15 cellular contexts compared by ENCODE assay signal in the genomic region with DNA sequence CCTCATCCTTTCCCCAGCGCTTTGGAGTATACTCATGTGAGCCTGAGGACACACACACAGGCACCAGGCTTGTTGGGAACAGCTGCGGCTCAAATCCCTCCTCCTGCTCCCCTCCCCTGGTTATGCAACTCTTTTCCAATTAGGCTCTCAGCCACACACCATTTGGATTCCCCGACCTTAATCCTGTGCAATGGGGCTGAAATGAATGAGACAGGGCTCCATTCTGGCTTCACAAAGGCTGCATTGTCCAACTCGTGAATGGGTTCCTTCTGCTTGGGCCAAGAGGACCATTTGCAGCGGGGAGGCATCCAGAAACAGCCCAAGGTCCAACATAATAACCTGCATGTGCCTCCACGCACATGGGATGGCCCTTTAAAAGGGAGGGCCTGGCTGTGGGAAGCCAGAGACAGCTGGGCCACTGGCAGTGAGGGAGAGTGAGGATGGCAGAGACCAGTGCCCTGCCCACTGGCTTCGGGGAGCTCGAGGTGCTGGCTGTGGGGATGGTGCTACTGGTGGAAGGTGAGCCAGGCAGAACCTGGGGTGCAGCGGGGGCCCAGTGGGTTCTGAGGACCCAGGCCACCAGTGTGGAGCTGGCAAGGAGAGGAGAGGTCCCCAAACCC. TPM values are rescaled to one million over a fixed set of nuclear protein-coding genes. Genes with fewer than 3 reads are reported as not detected.
DNase-seq lines count a peak whose midpoint lies in the region; ATAC-seq and TF ChIP-seq lines count a peak whose summit lies in the region.
"Had no signal": no experiment of that assay in that cellular context is flagged by ENCODE, and none has a peak within 500 bp of the region (broad histone marks: within the 10 kb centered on the region; RNA-seq: fewer than 3 reads in every experiment).

Gene RGR (plus strand): TSS at position 403 of the 620 bp plus-strand sequence. CDS start 38 bp downstream, at position 441.

- no peaks in the 10 kb centered on the region for H3K9me3 Mint-ChIP-seq in MCF 10A (ENCODE audit: unreplicated experiment)
- H3K9me3 Mint-ChIP-seq in naive thymus-derived CD4-positive, alpha-beta T cell, result no peaks in the 10 kb centered on the region
- no peaks in the 10 kb centered on the region for H3K9me3 Mint-ChIP-seq in CD8-positive, alpha-beta memory T cell
- H3K9me3 Mint-ChIP-seq: immature natural killer cell had no signal

- no peak for TF ChIP-seq EP300 in upper lobe of left lung (IDR thresholded peaks at IDR 0.05)

- peak within 1 kb of the TSS; percentile 36 for H2AFZ ChIP-seq in mammary epithelial cell (ENCODE audit: low read depth, low read length)

- peak; percentile 30 for ATAC-seq in lung (ENCODE audit: insufficient read depth, low FRiP score)
- ATAC-seq in upper lobe of left lung (ENCODE audit: low FRiP score in 2 of 2), result peak; percentile 32 to 48
- ATAC-seq in naive thymus-derived CD4-positive, alpha-beta T cell, result no peak
- ATAC-seq: Panc1 had no signal

- POLR2A ChIA-PET in MCF 10A (lab: Yijun Ruan, JAX), result interaction anchor here (0.8 kb wide), 1 partner anchor 14 kb away, joined by 3 read pairs; no protein-coding TSS in a partner anchor
- POLR2A ChIA-PET in naive thymus-derived CD4-positive, alpha-beta T cell (lab: Charles Lee), result no interaction called here
- POLR2A ChIA-PET in CD8-positive, alpha-beta memory T cell (lab: Charles Lee), result no interaction called here

- no TSS peak for BruUV-seq in mammary epithelial cell (replicated peaks; lab: Mats Ljungman, UMichigan)
- no TSS peak for BruUV-seq in MCF 10A (replicated peaks; lab: Mats Ljungman, UMichigan)

- H4K20me1 ChIP-seq in mammary epithelial cell (ENCODE audit: insufficient read depth, low read length), result no peaks in the 10 kb centered on the region

- H3K36me3 ChIP-seq in mammary epithelial cell (ENCODE audit: insufficient read depth, low read length) (no peaks in the 10 kb centered on the region), lung (ENCODE audit: control insufficient read depth in 2 of 2, insufficient read depth in 2 of 2, low read length in 2 of 2) (no peaks in the 10 kb centered on the region), upper lobe of left lung (no peaks in the 10 kb centered on the region)
- no peaks in the 10 kb centered on the region for H3K36me3 ChIP-seq in naive thymus-derived CD4-positive, alpha-beta T cell (ENCODE audit: control insufficient read depth in 2 of 3, insufficient read depth in 3 of 3, low read length in 3 of 3)
- no peaks in the 10 kb centered on the region for H3K36me3 ChIP-seq in CD8-positive, alpha-beta memory T cell (ENCODE audit: insufficient read depth, low read length)
- H3K36me3 ChIP-seq: esophagus squamous epithelium had no signal

- no peak within 1 kb of the TSS for H3K9ac ChIP-seq in mammary epithelial cell (ENCODE audit: insufficient read depth, low read length)

- no peak for TF ChIP-seq POLR2A in upper lobe of left lung (IDR thresholded peaks at IDR 0.05)

- no peak within 1 kb of the TSS for H3K27ac Mint-ChIP-seq in MCF 10A (ENCODE audit: low read depth, unreplicated experiment)
- no peak within 1 kb of the TSS for H3K27ac Mint-ChIP-seq in naive thymus-derived CD4-positive, alpha-beta T cell
- H3K27ac Mint-ChIP-seq in CD8-positive, alpha-beta memory T cell, result no peak within 1 kb of the TSS
- H3K27ac Mint-ChIP-seq: immature natural killer cell had no signal

- in situ Hi-C loops in mammary epithelial cell (cut with MboI; ENCODE audit: low sequenced_read_pairs in 2 of 2), result no loop called here

- H3K4me2 ChIP-seq in mammary epithelial cell (ENCODE audit: insufficient read depth, low read depth, low read length), result no peak within 1 kb of the TSS

- dilution Hi-C loops in mammary epithelial cell (cut with HindIII; ENCODE audit: low sequenced_read_pairs), result no loop called here

- no peaks in the 10 kb centered on the region for H3K79me2 ChIP-seq in mammary epithelial cell (ENCODE audit: insufficient read depth, low read length)

- TF ChIP-seq CTCF in mammary epithelial cell (conservative IDR thresholded peaks at IDR 0.05 in 1 of 2, IDR thresholded peaks at IDR 0.05 in 1 of 2; ENCODE audit: extremely low read depth in 1 of 2, insufficient read depth in 1 of 2, low read depth in 1 of 2, low read length in 2 of 2), result no peak
- TF ChIP-seq CTCF in MCF 10A (IDR thresholded peaks at IDR 0.05; ENCODE audit: unreplicated experiment), result no peak
- TF ChIP-seq CTCF in coronary artery (IDR thresholded peaks at IDR 0.05), result no peak
- TF ChIP-seq CTCF in lung (IDR thresholded peaks at IDR 0.05; ENCODE audit: control extremely low read depth, extremely low read depth), result no peak
- no peak for TF ChIP-seq CTCF in upper lobe of left lung (IDR thresholded peaks at IDR 0.05)

- H3K4me3 ChIP-seq in mammary epithelial cell (replicated peaks in 1 of 3; ENCODE audit: insufficient read depth in 1 of 3, low read depth in 2 of 3, low read length in 3 of 3) (no peak within 1 kb of the TSS), coronary artery (no peak within 1 kb of the TSS), lung (no peak within 1 kb of the TSS), upper lobe of left lung (no peak within 1 kb of the TSS)
- no peak within 1 kb of the TSS for H3K4me3 ChIP-seq in naive thymus-derived CD4-positive, alpha-beta T cell (ENCODE audit: low read length)
- no peak within 1 kb of the TSS for H3K4me3 ChIP-seq in CD8-positive, alpha-beta memory T cell (ENCODE audit: low read length)
- H3K4me3 ChIP-seq: esophagus squamous epithelium, testis had no signal

- H3K4me1 ChIP-seq in mammary epithelial cell (ENCODE audit: insufficient read depth, low read length) (no peaks in the 10 kb centered on the region), lung (ENCODE audit: control insufficient read depth in 2 of 2, insufficient read depth in 2 of 2, low read length in 2 of 2) (no peaks in the 10 kb centered on the region), upper lobe of left lung (no peaks in the 10 kb centered on the region)
- H3K4me1 ChIP-seq in naive thymus-derived CD4-positive, alpha-beta T cell (ENCODE audit: control insufficient read depth in 2 of 2, insufficient read depth in 2 of 2, low read length in 2 of 2), result no peaks in the 10 kb centered on the region
- H3K4me1 ChIP-seq in CD8-positive, alpha-beta memory T cell (ENCODE audit: insufficient read depth, low read length), result no peaks in the 10 kb centered on the region
- H3K4me1 ChIP-seq: esophagus squamous epithelium, testis had no signal

- intact Hi-C loops in mammary epithelial cell (cut with micrococcal nuclease) (no loop called here), MCF 10A (cut with micrococcal nuclease) (no loop called here)
- intact Hi-C loops in naive thymus-derived CD4-positive, alpha-beta T cell (cut with micrococcal nuclease), result no loop called here

- H3K36me3 Mint-ChIP-seq in MCF 10A (ENCODE audit: insufficient read depth, unreplicated experiment), result no peaks in the 10 kb centered on the region
- H3K36me3 Mint-ChIP-seq in naive thymus-derived CD4-positive, alpha-beta T cell, result no peaks in the 10 kb centered on the region
- H3K36me3 Mint-ChIP-seq in CD8-positive, alpha-beta memory T cell, result no peaks in the 10 kb centered on the region
- H3K36me3 Mint-ChIP-seq: immature natural killer cell had no signal

- H3K4me1 Mint-ChIP-seq in MCF 10A (ENCODE audit: insufficient read depth, unreplicated experiment), result no peaks in the 10 kb centered on the region
- H3K4me1 Mint-ChIP-seq in naive thymus-derived CD4-positive, alpha-beta T cell, result no peaks in the 10 kb centered on the region
- H3K4me1 Mint-ChIP-seq in CD8-positive, alpha-beta memory T cell, result no peaks in the 10 kb centered on the region
- H3K4me1 Mint-ChIP-seq: immature natural killer cell had no signal

- CTCF ChIA-PET in mammary epithelial cell (lab: Charles Lee; ENCODE audit: low non-redundant PET) (interaction anchor here (0.5 to 0.7 kb wide), 2 partner anchors 20 to 31 kb away, joined by 3 to 6 read pairs; no protein-coding TSS in a partner anchor), MCF 10A (lab: Yijun Ruan, JAX) (interaction anchor here (0.5 to 1.2 kb wide), 2 partner anchors 39 to 1309 kb away, joined by 3 to 5 read pairs; no protein-coding TSS in a partner anchor)
- CTCF ChIA-PET in naive thymus-derived CD4-positive, alpha-beta T cell (lab: Charles Lee), result interaction anchor here (0.6 to 1.0 kb wide), 2 partner anchors 12 to 124 kb away, joined by 4 read pairs; no protein-coding TSS in a partner anchor
- CTCF ChIA-PET in CD8-positive, alpha-beta memory T cell (lab: Charles Lee), result no interaction called here

- no peak within 1 kb of the TSS for H3K27ac ChIP-seq in mammary epithelial cell (ENCODE audit: insufficient read depth, low read depth, low read length)
- H3K27ac ChIP-seq in coronary artery, result peak within 1 kb of the TSS in 1 of 2 donors; percentile 4
- no peak within 1 kb of the TSS for H3K27ac ChIP-seq in lung (ENCODE audit: low read depth in 1 of 2, low read length in 1 of 2)
- H3K27ac ChIP-seq in upper lobe of left lung, result no peak within 1 kb of the TSS
- no peak within 1 kb of the TSS for H3K27ac ChIP-seq in naive thymus-derived CD4-positive, alpha-beta T cell (ENCODE audit: low read depth, low read length)
- H3K27ac ChIP-seq in CD8-positive, alpha-beta memory T cell (ENCODE audit: low read depth, low read length), result no peak within 1 kb of the TSS
- H3K27ac ChIP-seq: testis had no signal

- peaks cover 5% of the 10 kb centered on the region for H3K27me3 ChIP-seq in mammary epithelial cell (ENCODE audit: insufficient read depth, low read length)
- H3K27me3 ChIP-seq in lung (ENCODE audit: control insufficient read depth, insufficient read depth), result no peaks in the 10 kb centered on the region
- H3K27me3 ChIP-seq in upper lobe of left lung, result no peaks in the 10 kb centered on the region
- no peaks in the 10 kb centered on the region for H3K27me3 ChIP-seq in naive thymus-derived CD4-positive, alpha-beta T cell (ENCODE audit: control insufficient read depth in 2 of 2, insufficient read depth in 2 of 2, low read length in 2 of 2)
- H3K27me3 ChIP-seq in CD8-positive, alpha-beta memory T cell (ENCODE audit: insufficient read depth, low read length, poor library complexity, severe bottlenecking), result no peaks in the 10 kb centered on the region
- H3K27me3 ChIP-seq: testis had no signal

- WGBS in mammary epithelial cell (ENCODE audit: low coverage, missing lambda C conversion rate), result 13% methylated on average over 9 of the region's 9 CpGs
- 58 to 69% methylated on average over 9 of the region's 9 CpGs for WGBS in lung, 2 donors
- 50 to 61% methylated on average over 9 of the region's 9 CpGs for WGBS in upper lobe of left lung, 2 donors

- no peaks in the 10 kb centered on the region for H3K9me3 ChIP-seq in mammary epithelial cell (replicated peaks; ENCODE audit: insufficient read depth, low read length)
- H3K9me3 ChIP-seq in lung (ENCODE audit: control insufficient read depth in 2 of 2, insufficient read depth in 1 of 2, low read length in 1 of 2), result no peaks in the 10 kb centered on the region
- no peaks in the 10 kb centered on the region for H3K9me3 ChIP-seq in upper lobe of left lung
- H3K9me3 ChIP-seq in naive thymus-derived CD4-positive, alpha-beta T cell (ENCODE audit: control insufficient read depth in 2 of 3, low read length in 3 of 3), result no peaks in the 10 kb centered on the region
- no peaks in the 10 kb centered on the region for H3K9me3 ChIP-seq in CD8-positive, alpha-beta memory T cell (ENCODE audit: low read length)
- H3K9me3 ChIP-seq: esophagus squamous epithelium, testis had no signal

- peaks cover 7% of the 10 kb centered on the region for H3K27me3 Mint-ChIP-seq in MCF 10A (ENCODE audit: insufficient read depth, unreplicated experiment)
- H3K27me3 Mint-ChIP-seq in naive thymus-derived CD4-positive, alpha-beta T cell, result peaks cover 0 to 8% (median under 1%) of the 10 kb centered on the region in 5 donors
- peaks cover 4 to 21% of the 10 kb centered on the region in 2 donors for H3K27me3 Mint-ChIP-seq in CD8-positive, alpha-beta memory T cell

- no peak within 1 kb of the TSS for H3K4me3 Mint-ChIP-seq in MCF 10A (ENCODE audit: unreplicated experiment)
- H3K4me3 Mint-ChIP-seq in naive thymus-derived CD4-positive, alpha-beta T cell, result no peak within 1 kb of the TSS
- H3K4me3 Mint-ChIP-seq in CD8-positive, alpha-beta memory T cell, result no peak within 1 kb of the TSS
- H3K4me3 Mint-ChIP-seq: immature natural killer cell had no signal

- DNase-seq in mammary epithelial cell (no peak), MCF 10A (ENCODE audit: unreplicated experiment) (no peak), coronary artery (ENCODE audit: low spot score) (peak; percentile 64), lung (ENCODE audit: low spot score) (no peak), upper lobe of left lung (no peak), RKO (ENCODE audit: low spot score) (no peak)
- no peak for DNase-seq in naive thymus-derived CD4-positive, alpha-beta T cell
- no peak for DNase-seq in CD8-positive, alpha-beta memory T cell
- DNase-seq: activated T-cell treated with anti-CD3 and anti-CD28 coated beads, Interleukin-2, amount 50 U/mL, for 1 hour; DND-41; esophagus squamous epithelium; immature natural killer cell; NCI-H1105; testis had no signal

RNA-seq across cellular contexts. Expression of gene RGR, which starts in this region (rescaled TPM):
- total RNA-seq in mammary epithelial cell (not detected), MCF 10A (2022) (not detected in 2 replicates), lung (under 1 TPM in 1 of 2 donors, not detected in 1; 0.31 TPM), upper lobe of left lung (10 to 100 TPM in 1 of 6 donors, under 1 TPM in 2, not detected in 3; 0.49 to 14.7 (median 0.91) TPM)
- polyA plus RNA-seq in mammary epithelial cell (not detected), lung (under 1 TPM; 0.05 to 0.65 TPM)
- polyA minus RNA-seq in mammary epithelial cell, result not detected
- not detected for total RNA-seq in naive thymus-derived CD4-positive, alpha-beta T cell
- polyA plus RNA-seq in naive thymus-derived CD4-positive, alpha-beta T cell, result not detected
- total RNA-seq in CD8-positive, alpha-beta memory T cell, result not detected
- polyA plus RNA-seq in CD8-positive, alpha-beta memory T cell, result not detected
- polyA plus RNA-seq: immature natural killer cell had no signal

Comparison
In these comparisons a context has a peak if more than half of its experiments do, and no peak if none do; other contexts are left out.
1. Peak in ATAC-seq in lung; RNA of the gene not detected or under 1 TPM.